22 cellular contexts compared by ENCODE assay signal in genomic region chr1:244150665-244151064, GRCh38.
DNase-seq lines count a peak whose midpoint lies in the region; ATAC-seq and TF ChIP-seq lines count a peak whose summit lies in the region.
"Had no signal": no experiment of that assay in that cellular context is flagged by ENCODE, and none has a peak within 500 bp of the region (broad histone marks: within the 10 kb centered on the region; RNA-seq: fewer than 3 reads in every experiment).

No MANE protein-coding gene starts in this region.

- TF ChIP-seq CTCF in chondrocyte (IDR thresholded peaks at IDR 0.05) (no peak), foreskin keratinocyte (conservative IDR thresholded peaks at IDR 0.05) (no peak)

- H3K36me3 ChIP-seq in stomach smooth muscle (ENCODE audit: control insufficient read depth in 2 of 2, insufficient read depth in 2 of 2, low read length in 2 of 2): no peaks in the 10 kb centered on the region
- H3K36me3 ChIP-seq: upper lobe of left lung had no signal

- H3K27ac Mint-ChIP-seq in activated naive CD8-positive, alpha-beta T cell treated with anti-CD3 and anti-CD28 coated beads, Interleukin-2, amount 50 U/mL, for 24 hours: no peak overlapping the region
- H3K27ac Mint-ChIP-seq in activated naive CD8-positive, alpha-beta T cell treated with anti-CD3 and anti-CD28 coated beads for 36 hours: no peak overlapping the region
- H3K27ac Mint-ChIP-seq in chondrocyte (ENCODE audit: unreplicated experiment): peak overlapping the region; percentile 30
- H3K27ac Mint-ChIP-seq: activated naive CD4-positive, alpha-beta T cell treated with anti-CD3 and anti-CD28 coated beads for 36 hours; B cell had no signal

- no peaks in the 10 kb centered on the region for H3K27me3 ChIP-seq in stomach smooth muscle (ENCODE audit: control insufficient read depth in 1 of 2, insufficient read depth in 2 of 2, low read length in 2 of 2)
- no peaks in the 10 kb centered on the region for H3K27me3 ChIP-seq in foreskin keratinocyte
- H3K27me3 ChIP-seq: upper lobe of left lung had no signal

- H3K27ac ChIP-seq in stomach smooth muscle (ENCODE audit: low read length) (peak overlapping the region; percentile 6), substantia nigra (ENCODE audit: low read depth, low read length, poor library complexity, severe bottlenecking) (no peak overlapping the region), foreskin keratinocyte (no peak overlapping the region)
- H3K27ac ChIP-seq: upper lobe of left lung had no signal

- no peak overlapping the region for H3K4me3 Mint-ChIP-seq in activated naive CD8-positive, alpha-beta T cell treated with anti-CD3 and anti-CD28 coated beads, Interleukin-2, amount 50 U/mL, for 24 hours
- H3K4me3 Mint-ChIP-seq in activated naive CD8-positive, alpha-beta T cell treated with anti-CD3 and anti-CD28 coated beads for 36 hours: no peak overlapping the region
- H3K4me3 Mint-ChIP-seq in chondrocyte (ENCODE audit: unreplicated experiment): no peak overlapping the region
- H3K4me3 Mint-ChIP-seq: activated naive CD4-positive, alpha-beta T cell treated with anti-CD3 and anti-CD28 coated beads for 36 hours; activated T-cell treated with anti-CD3 and anti-CD28 coated beads, Interleukin-2, amount 50 U/mL, for 4 hours; B cell had no signal

- peak; percentile 72 for ATAC-seq in activated naive CD8-positive, alpha-beta T cell treated with anti-CD3 and anti-CD28 coated beads, Interleukin-2, amount 50 U/mL, for 24 hours
- ATAC-seq in HG02884 (IDR thresholded peaks at IDR 0.05; ENCODE audit: unreplicated experiment): peak; percentile 81
- ATAC-seq in HG03135 (IDR thresholded peaks at IDR 0.05; ENCODE audit: unreplicated experiment): no peak
- no peak for ATAC-seq in foreskin keratinocyte
- ATAC-seq: activated T-cell treated with anti-CD3 and anti-CD28 coated beads, Interleukin-2, amount 50 U/mL, for 4 hours; Right ventricle myocardium inferior had no signal

- peaks cover 20% of the 10 kb centered on the region for H3K4me1 ChIP-seq in stomach smooth muscle (ENCODE audit: control insufficient read depth, insufficient read depth, low read length)
- H3K4me1 ChIP-seq in foreskin keratinocyte: no peaks in the 10 kb centered on the region
- H3K4me1 ChIP-seq: upper lobe of left lung had no signal

- H3K9me3 Mint-ChIP-seq in activated naive CD8-positive, alpha-beta T cell treated with anti-CD3 and anti-CD28 coated beads, Interleukin-2, amount 50 U/mL, for 24 hours: no peaks in the 10 kb centered on the region
- H3K9me3 Mint-ChIP-seq in activated naive CD8-positive, alpha-beta T cell treated with anti-CD3 and anti-CD28 coated beads for 36 hours: no peaks in the 10 kb centered on the region
- no peaks in the 10 kb centered on the region for H3K9me3 Mint-ChIP-seq in chondrocyte (ENCODE audit: low read depth)
- H3K9me3 Mint-ChIP-seq: activated naive CD4-positive, alpha-beta T cell treated with anti-CD3 and anti-CD28 coated beads for 36 hours; activated T-cell treated with anti-CD3 and anti-CD28 coated beads, Interleukin-2, amount 50 U/mL, for 4 hours had no signal

- H3K4me1 Mint-ChIP-seq in activated naive CD8-positive, alpha-beta T cell treated with anti-CD3 and anti-CD28 coated beads, Interleukin-2, amount 50 U/mL, for 24 hours: peaks cover 14% of the 10 kb centered on the region
- H3K4me1 Mint-ChIP-seq in activated naive CD8-positive, alpha-beta T cell treated with anti-CD3 and anti-CD28 coated beads for 36 hours: no peaks in the 10 kb centered on the region
- H3K4me1 Mint-ChIP-seq in chondrocyte (ENCODE audit: low read depth): peaks cover 32% of the 10 kb centered on the region

- no peaks in the 10 kb centered on the region for H3K36me3 Mint-ChIP-seq in activated naive CD8-positive, alpha-beta T cell treated with anti-CD3 and anti-CD28 coated beads, Interleukin-2, amount 50 U/mL, for 24 hours (ENCODE audit: low read depth)
- no peaks in the 10 kb centered on the region for H3K36me3 Mint-ChIP-seq in activated naive CD8-positive, alpha-beta T cell treated with anti-CD3 and anti-CD28 coated beads for 36 hours
- no peaks in the 10 kb centered on the region for H3K36me3 Mint-ChIP-seq in chondrocyte (ENCODE audit: low read depth)

- H3K9ac ChIP-seq in stomach smooth muscle (ENCODE audit: low read length in 2 of 2): peak overlapping the region in 1 of 2 donors; percentile 21

- no peaks in the 10 kb centered on the region for H3K27me3 Mint-ChIP-seq in activated naive CD8-positive, alpha-beta T cell treated with anti-CD3 and anti-CD28 coated beads, Interleukin-2, amount 50 U/mL, for 24 hours
- no peaks in the 10 kb centered on the region for H3K27me3 Mint-ChIP-seq in activated naive CD8-positive, alpha-beta T cell treated with anti-CD3 and anti-CD28 coated beads for 36 hours
- no peaks in the 10 kb centered on the region for H3K27me3 Mint-ChIP-seq in chondrocyte (ENCODE audit: low read depth)

- H3K9me3 ChIP-seq in stomach smooth muscle (ENCODE audit: control insufficient read depth in 2 of 2, low read length in 2 of 2): no peaks in the 10 kb centered on the region
- H3K9me3 ChIP-seq: upper lobe of left lung had no signal

- H3K4me3 ChIP-seq in stomach smooth muscle (ENCODE audit: low read length in 2 of 2): peak overlapping the region in 1 of 2 donors; percentile 15
- H3K4me3 ChIP-seq: smooth muscle cell, upper lobe of left lung had no signal

- DNase-seq in activated naive CD8-positive, alpha-beta T cell treated with anti-CD3 and anti-CD28 coated beads, Interleukin-2, amount 50 U/mL, for 24 hours: no peak
- no peak for DNase-seq in activated naive CD8-positive, alpha-beta T cell treated with anti-CD3 and anti-CD28 coated beads for 36 hours
- DNase-seq in chondrocyte (ENCODE audit: low spot score): no peak
- no peak for DNase-seq in substantia nigra (lab: John Stamatoyannopoulos, UW)
- no peak for DNase-seq in foreskin keratinocyte
- DNase-seq: activated naive CD4-positive, alpha-beta T cell treated with anti-CD3 and anti-CD28 coated beads for 36 hours; activated T-cell treated with anti-CD3 and anti-CD28 coated beads, Interleukin-2, amount 50 U/mL, for 4 hours; DMS79 treated with DMSO at 0.1 percent for 48 hours; glutamatergic neuron; mammary epithelial cell; NCI-H1092; NCI-H1930; NCI-H2227 treated with DMSO at 0.1 percent for 48 hours; NCI-H774; T1000; upper lobe of left lung had no signal

Comparison
In these comparisons a context has a peak if more than half of its experiments do, and no peak if none do; other contexts are left out.
1. ATAC-seq: peak in activated naive CD8-positive, alpha-beta T cell treated with anti-CD3 and anti-CD28 coated beads, Interleukin-2, amount 50 U/mL, for 24 hours (single experiment) and HG02884 (single experiment); none in HG03135 (single experiment) and foreskin keratinocyte (single experiment).